Comparison of ENCODE assay signal across 16 cellular contexts in the genomic region with DNA sequence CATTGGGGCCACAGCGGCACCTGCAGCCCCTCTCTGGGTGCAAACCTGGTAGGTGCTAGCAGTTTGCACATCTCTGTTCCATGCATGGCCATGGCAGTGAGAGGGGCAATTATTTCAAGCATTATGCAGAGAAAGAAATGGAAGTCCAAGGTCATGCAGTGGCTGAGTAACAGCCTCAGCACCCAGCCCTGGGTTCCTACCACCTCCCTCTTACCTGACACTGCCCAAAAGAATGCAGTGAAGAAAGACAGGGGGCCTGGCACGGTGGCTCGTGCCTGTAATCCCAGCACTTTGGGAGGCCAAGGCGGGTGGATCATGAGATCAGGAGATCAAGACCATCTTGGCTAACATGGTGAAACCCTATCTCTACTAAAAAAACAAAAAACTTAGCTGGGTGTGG. TPM values are rescaled to one million over a fixed set of nuclear protein-coding genes. Genes with fewer than 3 reads are reported as not detected.
DNase-seq lines count a peak whose midpoint lies in the region; ATAC-seq and TF ChIP-seq lines count a peak whose summit lies in the region.
"Had no signal": no experiment of that assay in that cellular context is flagged by ENCODE, and none has a peak within 500 bp of the region (broad histone marks: within the 10 kb centered on the region; RNA-seq: fewer than 3 reads in every experiment).

No MANE protein-coding gene starts in this region.

- TF ChIP-seq RAD21 in IMR-90 (IDR thresholded peaks at IDR 0.05; ENCODE audit: low read length) = no peak

- H3K56ac ChIP-seq in IMR-90 (ENCODE audit: extremely low read depth, insufficient read depth, low read length) = no peak overlapping the region

- H2AK5ac ChIP-seq in IMR-90 (ENCODE audit: low read depth, low read length) = peak overlapping the region; percentile 68; the same call in 1 of the 2 replicates

- no peaks in the 10 kb centered on the region for H3K36me3 Mint-ChIP-seq in activated CD8-positive, alpha-beta T cell treated with anti-CD3 and anti-CD28 coated beads, Interleukin-2, amount 10 ng/mL, durations not matched to agents 7 days and 5 days (ENCODE audit: low read depth)
- H3K36me3 Mint-ChIP-seq in activated CD8-positive, alpha-beta T cell treated with anti-CD3 and anti-CD28 coated beads for 36 hours (ENCODE audit: low read depth) = no peaks in the 10 kb centered on the region
- no peaks in the 10 kb centered on the region for H3K36me3 Mint-ChIP-seq in type B pancreatic cell
- H3K36me3 Mint-ChIP-seq in activated T-cell treated with anti-CD3 and anti-CD28 coated beads, Interleukin-2, amount 50 U/mL, for 24 hours (ENCODE audit: low read depth) = no peaks in the 10 kb centered on the region
- H3K36me3 Mint-ChIP-seq: CD14-positive monocyte had no signal

- no peak for TF ChIP-seq POLR2A in IMR-90 (IDR thresholded peaks at IDR 0.05; ENCODE audit: low read depth, low read length)

- H3K18ac ChIP-seq in IMR-90 (ENCODE audit: low read depth, low read length) = no peak overlapping the region

- peaks cover 4% of the 10 kb centered on the region for H3K4me1 ChIP-seq in IMR-90 (ENCODE audit: control insufficient read depth, insufficient read depth, low read length)

- no peak overlapping the region for H2BK5ac ChIP-seq in IMR-90 (ENCODE audit: low read depth, low read length, poor library complexity, severe bottlenecking)

- dilution Hi-C loops in IMR-90 (cut with HindIII; ENCODE audit: low sequenced_read_pairs, unreplicated experiment) = no loop called here

- 0 out of 2 replicates have a peak overlapping the region, but pooled peaks have one; percentile 37 for H3K14ac ChIP-seq in IMR-90 (replicated peaks; ENCODE audit: low read depth, low read length)

- no peak overlapping the region for H2BK20ac ChIP-seq in IMR-90 (ENCODE audit: low read depth, low read length)

- H3K27me3 Mint-ChIP-seq in activated CD8-positive, alpha-beta T cell treated with anti-CD3 and anti-CD28 coated beads, Interleukin-2, amount 10 ng/mL, durations not matched to agents 7 days and 5 days (ENCODE audit: low read depth) = peaks cover 5% of the 10 kb centered on the region
- H3K27me3 Mint-ChIP-seq in activated CD8-positive, alpha-beta T cell treated with anti-CD3 and anti-CD28 coated beads for 36 hours = no peaks in the 10 kb centered on the region
- no peaks in the 10 kb centered on the region for H3K27me3 Mint-ChIP-seq in type B pancreatic cell
- no peaks in the 10 kb centered on the region for H3K27me3 Mint-ChIP-seq in activated T-cell treated with anti-CD3 and anti-CD28 coated beads, Interleukin-2, amount 50 U/mL, for 24 hours

- intact Hi-C loops in activated CD8-positive, alpha-beta T cell treated with anti-CD3 and anti-CD28 coated beads for 36 hours (cut with micrococcal nuclease) = no loop called here
- intact Hi-C loops in IMR-90 (cut with micrococcal nuclease) = no loop called here

- no peak overlapping the region for H3K23ac ChIP-seq in IMR-90 (ENCODE audit: low read depth, low read length)

- no peak overlapping the region for H4K5ac ChIP-seq in IMR-90 (ENCODE audit: low read depth, low read length)

- no peaks in the 10 kb centered on the region for H4K20me1 ChIP-seq in IMR-90 (ENCODE audit: insufficient read depth, low read length)

- no TSS peak for BruUV-seq in IMR-90 (replicated peaks; lab: Mats Ljungman, UMichigan)

- peak overlapping the region; percentile 23 for H2AFZ ChIP-seq in IMR-90 (replicated peaks; ENCODE audit: low read length, poor library complexity)
- H2AFZ ChIP-seq: GM23338 had no signal

- peaks cover 38% of the 10 kb centered on the region for H3K4me1 Mint-ChIP-seq in activated CD8-positive, alpha-beta T cell treated with anti-CD3 and anti-CD28 coated beads, Interleukin-2, amount 10 ng/mL, durations not matched to agents 7 days and 5 days (ENCODE audit: low read depth)
- H3K4me1 Mint-ChIP-seq in activated CD8-positive, alpha-beta T cell treated with anti-CD3 and anti-CD28 coated beads for 36 hours (ENCODE audit: low read depth) = peaks cover 17% of the 10 kb centered on the region
- peaks cover 14% of the 10 kb centered on the region for H3K4me1 Mint-ChIP-seq in type B pancreatic cell (ENCODE audit: unreplicated experiment)
- peaks cover 19% of the 10 kb centered on the region for H3K4me1 Mint-ChIP-seq in activated T-cell treated with anti-CD3 and anti-CD28 coated beads, Interleukin-2, amount 50 U/mL, for 24 hours (ENCODE audit: low read depth)

- peak overlapping the region; percentile 50 for H2AK9ac ChIP-seq in IMR-90 (replicated peaks; ENCODE audit: low read depth, low read length, poor library complexity)

- no peaks in the 10 kb centered on the region for H3K9me3 Mint-ChIP-seq in activated CD8-positive, alpha-beta T cell treated with anti-CD3 and anti-CD28 coated beads, Interleukin-2, amount 10 ng/mL, durations not matched to agents 7 days and 5 days (ENCODE audit: insufficient read depth)
- H3K9me3 Mint-ChIP-seq in activated CD8-positive, alpha-beta T cell treated with anti-CD3 and anti-CD28 coated beads for 36 hours = no peaks in the 10 kb centered on the region
- no peaks in the 10 kb centered on the region for H3K9me3 Mint-ChIP-seq in type B pancreatic cell
- H3K9me3 Mint-ChIP-seq in activated T-cell treated with anti-CD3 and anti-CD28 coated beads, Interleukin-2, amount 50 U/mL, for 24 hours = no peaks in the 10 kb centered on the region
- H3K9me3 Mint-ChIP-seq: CD14-positive monocyte, GM23338 had no signal

- peaks cover 0 to 6% of the 10 kb centered on the region in 2 experiments; a peak in 2 of 4 replicates for H3K79me1 ChIP-seq in IMR-90 (ENCODE audit: low read depth in 1 of 2, low read length in 2 of 2)

- H3K4me3 Mint-ChIP-seq in activated CD8-positive, alpha-beta T cell treated with anti-CD3 and anti-CD28 coated beads, Interleukin-2, amount 10 ng/mL, durations not matched to agents 7 days and 5 days = no peak overlapping the region
- H3K4me3 Mint-ChIP-seq in activated CD8-positive, alpha-beta T cell treated with anti-CD3 and anti-CD28 coated beads for 36 hours = no peak overlapping the region
- no peak overlapping the region for H3K4me3 Mint-ChIP-seq in type B pancreatic cell
- H3K4me3 Mint-ChIP-seq in activated T-cell treated with anti-CD3 and anti-CD28 coated beads, Interleukin-2, amount 50 U/mL, for 24 hours = no peak overlapping the region
- H3K4me3 Mint-ChIP-seq: CD14-positive monocyte, GM23338 had no signal

- H3K36me3 ChIP-seq in IMR-90 (ENCODE audit: control insufficient read depth, insufficient read depth, low read length) = no peaks in the 10 kb centered on the region
- H3K36me3 ChIP-seq: Peyer's patch had no signal

- no peak for TF ChIP-seq CTCF in activated CD8-positive, alpha-beta T cell treated with anti-CD3 and anti-CD28 coated beads for 36 hours (IDR thresholded peaks at IDR 0.05)
- no peak for TF ChIP-seq CTCF in IMR-90 (conservative IDR thresholded peaks at IDR 0.05; ENCODE audit: low read depth, low read length)
- no peak for TF ChIP-seq CTCF in type B pancreatic cell (conservative IDR thresholded peaks at IDR 0.05)

- H3K4me2 ChIP-seq in IMR-90 (ENCODE audit: low read depth, low read length) = no peak overlapping the region
- H3K4me2 ChIP-seq: GM23338 had no signal

- in situ Hi-C loops in IMR-90 (cut with MboI; ENCODE audit: low sequenced_read_pairs) = no loop called here

- POLR2A ChIA-PET in activated CD8-positive, alpha-beta T cell treated with anti-CD3 and anti-CD28 coated beads, Interleukin-2, amount 10 ng/mL, durations not matched to agents 7 days and 5 days (lab: Charles Lee) = interaction anchor here (0.7 to 1.3 kb wide), 2 partner anchors 45 to 70 kb away, joined by 3 to 7 read pairs; no protein-coding TSS in a partner anchor
- POLR2A ChIA-PET in activated CD8-positive, alpha-beta T cell treated with anti-CD3 and anti-CD28 coated beads for 36 hours (lab: Charles Lee) = no interaction called here
- POLR2A ChIA-PET in IMR-90 (lab: Charles Lee; ENCODE audit: unreplicated experiment) = no interaction called here

- no peak overlapping the region for H4K91ac ChIP-seq in IMR-90 (ENCODE audit: insufficient read depth, low read depth, low read length)

- no peak for ATAC-seq in activated CD8-positive, alpha-beta T cell treated with anti-CD3 and anti-CD28 coated beads, Interleukin-2, amount 10 ng/mL, durations not matched to agents 7 days and 5 days
- no peak for ATAC-seq in activated CD8-positive, alpha-beta T cell treated with anti-CD3 and anti-CD28 coated beads for 36 hours
- ATAC-seq in IMR-90 (ENCODE audit: low read depth) = no peak
- ATAC-seq: GM23338 had no signal

- no peak overlapping the region; the same call in 1 of the 2 replicates for H3K4ac ChIP-seq in IMR-90 (ENCODE audit: low read depth, low read length)

- CTCF ChIA-PET in activated CD8-positive, alpha-beta T cell treated with anti-CD3 and anti-CD28 coated beads, Interleukin-2, amount 10 ng/mL, durations not matched to agents 7 days and 5 days (lab: Charles Lee) = interaction anchor here (1.3 to 2.1 kb wide), 2 partner anchors 33 to 70 kb away, joined by 3 to 7 read pairs; no protein-coding TSS in a partner anchor
- CTCF ChIA-PET in activated CD8-positive, alpha-beta T cell treated with anti-CD3 and anti-CD28 coated beads for 36 hours (lab: Charles Lee) = interaction anchor here (2.2 kb wide), 1 partner anchor 70 kb away, joined by 5 read pairs; no protein-coding TSS in a partner anchor
- CTCF ChIA-PET in IMR-90 (lab: Yijun Ruan, JAX) = no interaction called here

- WGBS in IMR-90 (ENCODE audit: extremely low coverage in 2 of 2, insufficient read length in 1 of 2), 2 experiments = no CpG with 5 or more reads among the region's 4 CpGs

- peaks cover 8% of the 10 kb centered on the region for H3K9me1 ChIP-seq in IMR-90 (ENCODE audit: insufficient read depth, low read length)

- peak overlapping the region; percentile 53 for H3K27ac Mint-ChIP-seq in activated CD8-positive, alpha-beta T cell treated with anti-CD3 and anti-CD28 coated beads, Interleukin-2, amount 10 ng/mL, durations not matched to agents 7 days and 5 days
- H3K27ac Mint-ChIP-seq in activated CD8-positive, alpha-beta T cell treated with anti-CD3 and anti-CD28 coated beads for 36 hours = no peak overlapping the region
- peak overlapping the region; percentile 19 for H3K27ac Mint-ChIP-seq in type B pancreatic cell
- no peak overlapping the region for H3K27ac Mint-ChIP-seq in activated T-cell treated with anti-CD3 and anti-CD28 coated beads, Interleukin-2, amount 50 U/mL, for 24 hours
- H3K27ac Mint-ChIP-seq: GM23338 had no signal

- H3K27me3 ChIP-seq in IMR-90 (ENCODE audit: control insufficient read depth, insufficient read depth, low read length) = no peaks in the 10 kb centered on the region
- H3K27me3 ChIP-seq: Peyer's patch had no signal

- H3K27ac ChIP-seq in IMR-90 (ENCODE audit: insufficient read depth, low read length) = no peak overlapping the region
- H3K27ac ChIP-seq: Peyer's patch had no signal

- no peak overlapping the region for H3K9ac ChIP-seq in IMR-90 (ENCODE audit: low read depth, low read length)

- no peak overlapping the region; the same call in 2 of the 3 replicates for H2BK15ac ChIP-seq in IMR-90 (ENCODE audit: low read depth, low read length)

- no peak overlapping the region for H4K8ac ChIP-seq in IMR-90 (ENCODE audit: low read depth in 2 of 2, low read length in 2 of 2)

- H3K9me3 ChIP-seq in IMR-90 (ENCODE audit: control insufficient read depth, insufficient read depth, low read length) = no peaks in the 10 kb centered on the region
- H3K9me3 ChIP-seq: Peyer's patch had no signal

- H2BK120ac ChIP-seq in IMR-90 (ENCODE audit: low read depth, low read length) = no peak overlapping the region

- no peak overlapping the region for H3K4me3 ChIP-seq in IMR-90 (ENCODE audit: insufficient read depth, low read depth, low read length)
- H3K4me3 ChIP-seq: GM23338, Peyer's patch had no signal

- no peak for DNase-seq in activated CD8-positive, alpha-beta T cell treated with anti-CD3 and anti-CD28 coated beads, Interleukin-2, amount 10 ng/mL, durations not matched to agents 7 days and 5 days
- no peak for DNase-seq in activated CD8-positive, alpha-beta T cell treated with anti-CD3 and anti-CD28 coated beads for 36 hours
- DNase-seq in IMR-90 (no peak), amniotic epithelial cell (ENCODE audit: low read depth) (peak; percentile 62), type B pancreatic cell (ENCODE audit: extremely low spot score, unreplicated experiment) (no peak), NCI-H446 (lab: John Stamatoyannopoulos, UW) (no peak)
- no peak for DNase-seq in activated T-cell treated with anti-CD3 and anti-CD28 coated beads, Interleukin-2, amount 50 U/mL, for 24 hours
- DNase-seq: 8988T, HCEC 1CT, Karpas-422, NCI-H1694 treated with DMSO at 0.1 percent for 48 hours, NCI-H524, NCI-H774, Peyer's patch had no signal

RNA-seq across cellular contexts. Expression of gene CHST12, which starts 4.9 kb away (rescaled TPM):
- 10 to 100 TPM; 47.9 to 49.0 TPM for total RNA-seq in activated CD8-positive, alpha-beta T cell treated with anti-CD3 and anti-CD28 coated beads, Interleukin-2, amount 10 ng/mL, durations not matched to agents 7 days and 5 days
- 1 to 10 TPM; 2.9 to 4.7 TPM for total RNA-seq in activated CD8-positive, alpha-beta T cell treated with anti-CD3 and anti-CD28 coated beads for 36 hours
- total RNA-seq in IMR-90 (2012; rRNA removed) = 3.8 and 4.7 TPM in 2 replicates
- polyA plus RNA-seq in IMR-90 (2012; rRNA removed) = 27.0 and 31.6 TPM in 2 replicates
- 26.1 and 46.6 TPM in 2 replicates for polyA plus RNA-seq in IMR-90 (2012; cell fraction: cytosol; rRNA removed)
- 11.2 and 24.6 TPM in 2 replicates for polyA plus RNA-seq in IMR-90 (2012; cell fraction: nucleus; rRNA removed; ENCODE audit: low replicate concordance)
- 17.6 and 22.4 TPM in 2 replicates for total RNA-seq in type B pancreatic cell (ENCODE audit: low replicate concordance)

RNA-seq across cellular contexts. Expression of gene EIF3B, which starts 43.9 kb away (rescaled TPM):
- total RNA-seq in activated CD8-positive, alpha-beta T cell treated with anti-CD3 and anti-CD28 coated beads, Interleukin-2, amount 10 ng/mL, durations not matched to agents 7 days and 5 days = 100 to 1,000 TPM; 174 to 184 TPM
- 100 to 1,000 TPM; 252 to 256 TPM for total RNA-seq in activated CD8-positive, alpha-beta T cell treated with anti-CD3 and anti-CD28 coated beads for 36 hours
- total RNA-seq in IMR-90 (2012; rRNA removed) (201 and 211 TPM in 2 replicates), type B pancreatic cell (ENCODE audit: low replicate concordance) (178 and 183 TPM in 2 replicates)
- polyA plus RNA-seq in IMR-90 (2012; rRNA removed) = 105 and 107 TPM in 2 replicates
- polyA plus RNA-seq in IMR-90 (2012; cell fraction: cytosol; rRNA removed) = 68.3 and 87.5 TPM in 2 replicates
- polyA plus RNA-seq in IMR-90 (2012; cell fraction: nucleus; rRNA removed; ENCODE audit: low replicate concordance) = 232 and 274 TPM in 2 replicates

Comparison
In these comparisons a context has a peak if more than half of its experiments do, and no peak if none do; other contexts are left out.
1. H3K27ac Mint-ChIP-seq: peak in activated CD8-positive, alpha-beta T cell treated with anti-CD3 and anti-CD28 coated beads, Interleukin-2, amount 10 ng/mL, durations not matched to agents 7 days and 5 days (single experiment) and type B pancreatic cell (single experiment); none in activated CD8-positive, alpha-beta T cell treated with anti-CD3 and anti-CD28 coated beads for 36 hours (single experiment) and activated T-cell treated with anti-CD3 and anti-CD28 coated beads, Interleukin-2, amount 50 U/mL, for 24 hours (single experiment).